8 cellular contexts compared by ENCODE assay signal in genomic region chr14:90399541-90400444, GRCh38.
DNase-seq lines count a peak whose midpoint lies in the region; ATAC-seq and TF ChIP-seq lines count a peak whose summit lies in the region.

No MANE protein-coding gene starts in this region.

- H3K9me3 ChIP-seq in OCI-LY3 (ENCODE audit: insufficient read depth, low read length): no peaks in the 10 kb centered on the region
- no peaks in the 10 kb centered on the region for H3K9me3 ChIP-seq in mucosa of stomach (ENCODE audit: control insufficient read depth, low read length)

- peak overlapping the region; percentile 91 for H3K4me3 ChIP-seq in OCI-LY3 (ENCODE audit: low read length)
- H3K4me3 ChIP-seq in epithelial cell of esophagus (ENCODE audit: low read length): peak overlapping the region; percentile 95
- H3K4me3 ChIP-seq in mucosa of stomach (ENCODE audit: low read length): no peak overlapping the region

- H4K20me1 ChIP-seq in OCI-LY3 (ENCODE audit: insufficient read depth, low read length): peaks cover 28% of the 10 kb centered on the region

- TF ChIP-seq CTCF in OCI-LY3 (IDR thresholded peaks at IDR 0.05; ENCODE audit: low read depth, low read length) (peak; percentile 99), epithelial cell of esophagus (IDR thresholded peaks at IDR 0.05; ENCODE audit: insufficient read depth, low read depth, low read length, missing control alignments) (peak; percentile 100)

- ATAC-seq in GM21447 (IDR thresholded peaks at IDR 0.05; ENCODE audit: unreplicated experiment): peak; percentile 43

- H3K4me1 ChIP-seq in OCI-LY3 (ENCODE audit: low read length) (peaks cover 19% of the 10 kb centered on the region), mucosa of stomach (ENCODE audit: control insufficient read depth, insufficient read depth, low read length) (peaks cover 23% of the 10 kb centered on the region)

- peak overlapping the region; percentile 83 for H3K9ac ChIP-seq in OCI-LY3 (ENCODE audit: low read length)
- peak overlapping the region; percentile 26 for H3K9ac ChIP-seq in mucosa of stomach (ENCODE audit: low read length)

- peaks cover 43% of the 10 kb centered on the region for H3K79me2 ChIP-seq in OCI-LY3 (ENCODE audit: low read length)

- H3K27me3 ChIP-seq in OCI-LY3 (ENCODE audit: low read depth, low read length) (0 out of 2 replicates have a peak, but pooled peaks cover 3% of the 10 kb centered on the region), mucosa of stomach (ENCODE audit: control insufficient read depth, insufficient read depth, low read length) (no peaks in the 10 kb centered on the region)

- H2AFZ ChIP-seq in OCI-LY3 (ENCODE audit: low read depth, low read length): no peak overlapping the region

- peak; percentile 91 for DNase-seq in D341Med (ENCODE audit: low spot score)
- DNase-seq in HuH-7 (ENCODE audit: low spot score): peak; percentile 90
- peak; percentile 74 for DNase-seq in activated T-cell treated with anti-CD3 and anti-CD28 coated beads for 1 hour (ENCODE audit: low read depth)
- DNase-seq in epithelial cell of esophagus (ENCODE audit: low read depth): peak; percentile 93
- DNase-seq in stimulated activated CD8-positive, alpha-beta memory T cell treated with anti-CD3 and anti-CD28 coated beads, Interleukin-4, amount 100 ng/mL, for 24 hours (ENCODE audit: low read depth): peak; percentile 72

- H3K27ac ChIP-seq in OCI-LY3 (ENCODE audit: low read length): no peak overlapping the region

- peak overlapping the region; percentile 92 for H3K4me2 ChIP-seq in OCI-LY3 (ENCODE audit: low read length)

- H3K36me3 ChIP-seq in OCI-LY3 (replicated peaks; ENCODE audit: low read depth, low read length) (peaks cover 48% of the 10 kb centered on the region), mucosa of stomach (ENCODE audit: control insufficient read depth, insufficient read depth, low read length) (peaks cover 13% of the 10 kb centered on the region)
